22 cellular contexts compared by ENCODE assay signal in genomic region chr4:1223841-1224809, GRCh38. TPM values are rescaled to one million over a fixed set of nuclear protein-coding genes. Genes with fewer than 3 reads are reported as not detected.
DNase-seq lines count a peak whose midpoint lies in the region; ATAC-seq and TF ChIP-seq lines count a peak whose summit lies in the region.
"Had no signal": no experiment of that assay in that cellular context is flagged by ENCODE, and none has a peak within 500 bp of the region (broad histone marks: within the 10 kb centered on the region; RNA-seq: fewer than 3 reads in every experiment).

No MANE protein-coding gene starts in this region.

- H3K27me3 Mint-ChIP-seq in CD8-positive, alpha-beta T cell (ENCODE audit: low read depth) = no peaks in the 10 kb centered on the region
- H3K27me3 Mint-ChIP-seq in H9 (ENCODE audit: low read depth) = no peaks in the 10 kb centered on the region
- peaks cover 3% of the 10 kb centered on the region for H3K27me3 Mint-ChIP-seq in brain
- no peaks in the 10 kb centered on the region for H3K27me3 Mint-ChIP-seq in nephron (ENCODE audit: low read depth)

- H3K9ac ChIP-seq in H9 (ENCODE audit: extremely low read depth, insufficient read length, low read length) = no peak overlapping the region

- H2AFZ ChIP-seq in H9 (ENCODE audit: low read length) = no peak overlapping the region

- H3K4me1 ChIP-seq in CD8-positive, alpha-beta T cell (ENCODE audit: insufficient read depth, low read length) = no peaks in the 10 kb centered on the region
- no peaks in the 10 kb centered on the region for H3K4me1 ChIP-seq in H9 (ENCODE audit: insufficient read depth, low read length)
- H3K4me1 ChIP-seq: prostate gland had no signal

- H3K79me2 ChIP-seq in H9 (ENCODE audit: insufficient read depth, low read length) = no peaks in the 10 kb centered on the region

- peaks cover 28% of the 10 kb centered on the region for H3K4me1 Mint-ChIP-seq in CD8-positive, alpha-beta T cell (ENCODE audit: low read depth)
- H3K4me1 Mint-ChIP-seq in H9 = no peaks in the 10 kb centered on the region
- no peaks in the 10 kb centered on the region for H3K4me1 Mint-ChIP-seq in brain
- H3K4me1 Mint-ChIP-seq in nephron = peaks cover 10% of the 10 kb centered on the region

- H4K20me1 ChIP-seq in H9 (ENCODE audit: control insufficient read depth, insufficient read depth, insufficient read length) = no peaks in the 10 kb centered on the region

- H2BK12ac ChIP-seq in H9 (ENCODE audit: insufficient read length, low read depth, low read length) = no peak overlapping the region

- H3K23ac ChIP-seq in H9 (ENCODE audit: insufficient read length, low read depth, low read length) = no peak overlapping the region

- no peak overlapping the region for H2BK120ac ChIP-seq in H9 (ENCODE audit: low read depth, low read length, poor library complexity, severe bottlenecking)

- H3K4me3 ChIP-seq in CD8-positive, alpha-beta T cell (ENCODE audit: low read depth, low read length) = no peak overlapping the region
- H3K4me3 ChIP-seq: left ventricle myocardium inferior, prostate gland, tibial nerve had no signal

- no peak overlapping the region for H4K91ac ChIP-seq in H9 (ENCODE audit: insufficient read length, low read depth, low read length)

- no peaks in the 10 kb centered on the region for H3K9me3 Mint-ChIP-seq in CD8-positive, alpha-beta T cell
- H3K9me3 Mint-ChIP-seq in H9 (no peaks in the 10 kb centered on the region), brain (no peaks in the 10 kb centered on the region), nephron (no peaks in the 10 kb centered on the region)

- no peak overlapping the region for H3K18ac ChIP-seq in H9 (ENCODE audit: insufficient read length, low read depth, low read length)

- no peaks in the 10 kb centered on the region for H3K23me2 ChIP-seq in H9 (ENCODE audit: insufficient read length, low read depth, low read length, poor library complexity, severe bottlenecking)

- no peak overlapping the region for H3K14ac ChIP-seq in H9 (ENCODE audit: insufficient read depth, low read length)

- POLR2A ChIA-PET in CD8-positive, alpha-beta T cell (lab: Charles Lee) = no interaction called here

- H3K36me3 ChIP-seq in CD8-positive, alpha-beta T cell (ENCODE audit: insufficient read depth, low read length) = peaks cover 34% of the 10 kb centered on the region

- no peaks in the 10 kb centered on the region for H3K9me3 ChIP-seq in CD8-positive, alpha-beta T cell (ENCODE audit: low read length)
- no peaks in the 10 kb centered on the region for H3K9me3 ChIP-seq in H9 (ENCODE audit: control insufficient read depth, low read depth, low read length)
- H3K9me3 ChIP-seq: left ventricle myocardium inferior, prostate gland, tibial nerve had no signal

- TF ChIP-seq CTCF in CD8-positive, alpha-beta T cell (IDR thresholded peaks at IDR 0.05) = no peak
- TF ChIP-seq CTCF in H9 (conservative IDR thresholded peaks at IDR 0.05) = no peak
- TF ChIP-seq CTCF in brain (conservative IDR thresholded peaks at IDR 0.05) = no peak
- no peak for TF ChIP-seq CTCF in nephron (IDR thresholded peaks at IDR 0.05; ENCODE audit: unreplicated experiment in 3 of 3)

- H3K56ac ChIP-seq in H9 (ENCODE audit: insufficient read length, low read depth, low read length) = no peak overlapping the region

- H2AK5ac ChIP-seq in H9 (ENCODE audit: insufficient read length, low read length) = no peak overlapping the region

- no peak overlapping the region for H3K4me3 Mint-ChIP-seq in CD8-positive, alpha-beta T cell
- no peak overlapping the region for H3K4me3 Mint-ChIP-seq in H9
- no peak overlapping the region for H3K4me3 Mint-ChIP-seq in brain
- no peak overlapping the region for H3K4me3 Mint-ChIP-seq in nephron
- H3K4me3 Mint-ChIP-seq: CD14-positive monocyte had no signal

- intact Hi-C loops in CD8-positive, alpha-beta T cell (cut with DNase I, micrococcal nuclease) = no loop called here

- no peak overlapping the region for H3K4ac ChIP-seq in H9 (ENCODE audit: low read depth, low read length)

- no peaks in the 10 kb centered on the region for H3K27me3 ChIP-seq in CD8-positive, alpha-beta T cell (ENCODE audit: insufficient read depth, low read length)
- H3K27me3 ChIP-seq in H9 (ENCODE audit: insufficient read depth, low read length) = no peaks in the 10 kb centered on the region
- H3K27me3 ChIP-seq: tibial nerve had no signal

- no peak for DNase-seq in CD8-positive, alpha-beta T cell
- DNase-seq in H9 = no peak
- no peak for DNase-seq in activated CD8-positive, alpha-beta memory T cell treated with anti-CD3 and anti-CD28 coated beads for 24 hours
- DNase-seq in effector CD8-positive, alpha-beta T cell (lab: John Stamatoyannopoulos, UW) = no peak
- DNase-seq in T-helper 1 cell = no peak
- DNase-seq: activated CD4-positive, alpha-beta T cell treated with anti-CD3 and anti-CD28 coated beads, Interleukin-2, amount 50 U/mL, for 48 hours; activated CD4-positive, CD25-positive, alpha-beta regulatory T cell; activated gamma-delta T cell treated with Interleukin-2 at 50 U/mL for 16 hours; amygdala; left ventricle myocardium inferior; NCI-H187 treated with DMSO at 0.1 percent for 48 hours; NCI-H69; Right ventricle myocardium superior; stimulated activated CD8-positive, alpha-beta memory T cell treated with anti-CD3 and anti-CD28 coated beads, Interleukin-4, amount 100 ng/mL, for 48 hours; T1000 had no signal

- H3K4me2 ChIP-seq in H9 (ENCODE audit: insufficient read depth, insufficient read length, low read length) = no peak overlapping the region

- no peak overlapping the region for H4K8ac ChIP-seq in H9 (replicated peaks; ENCODE audit: insufficient read length, low read depth, low read length)

- H3T11ph ChIP-seq in H9 (ENCODE audit: low read length) = no peak overlapping the region

- no peak overlapping the region for H2BK15ac ChIP-seq in H9 (ENCODE audit: low read depth, low read length)

- no peak for ATAC-seq in CD8-positive, alpha-beta T cell
- ATAC-seq in HG03025 (IDR thresholded peaks at IDR 0.05; ENCODE audit: low FRiP score, unreplicated experiment) = no peak

- H3K79me1 ChIP-seq in H9 (ENCODE audit: insufficient read depth, low read depth, low read length, poor library complexity, severe bottlenecking) = no peaks in the 10 kb centered on the region

- H3K27ac ChIP-seq in CD8-positive, alpha-beta T cell (ENCODE audit: low read depth, low read length) = no peak overlapping the region
- no peak overlapping the region for H3K27ac ChIP-seq in H9 (ENCODE audit: insufficient read length, low read depth, low read length)
- H3K27ac ChIP-seq: prostate gland, tibial nerve had no signal

- H3K36me3 Mint-ChIP-seq in CD8-positive, alpha-beta T cell = peaks cover 65% of the 10 kb centered on the region
- H3K36me3 Mint-ChIP-seq in H9 (ENCODE audit: insufficient read depth in 1 of 3, low read depth in 3 of 3) (peaks cover 27 to 64% (median 62%) of the 10 kb centered on the region in 3 experiments), brain (peaks cover 58% of the 10 kb centered on the region), nephron (ENCODE audit: low read depth) (peaks cover 53% of the 10 kb centered on the region)

- no peak overlapping the region for H2BK20ac ChIP-seq in H9 (ENCODE audit: low read depth, low read length, poor library complexity, severe bottlenecking)

- H2BK5ac ChIP-seq in H9 (ENCODE audit: insufficient read length, low read length) = no peak overlapping the region

- WGBS in H9 (ENCODE audit: extremely low coverage, insufficient read length, low lambda C conversion rate) = no CpG with 5 or more reads among the region's 40 CpGs

- peak overlapping the region; percentile 60 for H3K27ac Mint-ChIP-seq in CD8-positive, alpha-beta T cell
- H3K27ac Mint-ChIP-seq in H9 = peak overlapping the region in 2 of 3 experiments; percentile 26 to 81; a peak in 4 of 7 replicates
- H3K27ac Mint-ChIP-seq in brain = peak overlapping the region in 4 of 5 experiments; percentile 33 to 74 (median 58)
- H3K27ac Mint-ChIP-seq in nephron = peak overlapping the region in 2 of 3 experiments; percentile 41 to 59

- CTCF ChIA-PET in CD8-positive, alpha-beta T cell (lab: Charles Lee) = no interaction called here

- H4K5ac ChIP-seq in H9 (ENCODE audit: insufficient read length, low read depth, low read length) = no peak overlapping the region

RNA-seq across cellular contexts. Expression of gene CTBP1, which starts 24.8 kb away (rescaled TPM):
- 100 to 1,000 TPM; 129 to 132 TPM for total RNA-seq in CD8-positive, alpha-beta T cell
- total RNA-seq in H9 (2021) = 128 and 136 TPM in 2 replicates
- polyA plus RNA-seq in brain (ENCODE audit: insufficient read depth, low read depth, low replicate concordance) = 208 TPM

RNA-seq across cellular contexts. Expression of gene SPON2, which starts 51.7 kb away (rescaled TPM):
- 10 to 100 TPM; 25.1 to 26.4 TPM for total RNA-seq in CD8-positive, alpha-beta T cell
- total RNA-seq in H9 (2021) = 1.7 and 2.3 TPM in 2 replicates
- 3.1 TPM for polyA plus RNA-seq in brain (ENCODE audit: insufficient read depth, low read depth, low replicate concordance)
- total RNA-seq: HT1080 had no signal
